ENCODE assay signal across 14 cellular contexts in the genomic region with DNA sequence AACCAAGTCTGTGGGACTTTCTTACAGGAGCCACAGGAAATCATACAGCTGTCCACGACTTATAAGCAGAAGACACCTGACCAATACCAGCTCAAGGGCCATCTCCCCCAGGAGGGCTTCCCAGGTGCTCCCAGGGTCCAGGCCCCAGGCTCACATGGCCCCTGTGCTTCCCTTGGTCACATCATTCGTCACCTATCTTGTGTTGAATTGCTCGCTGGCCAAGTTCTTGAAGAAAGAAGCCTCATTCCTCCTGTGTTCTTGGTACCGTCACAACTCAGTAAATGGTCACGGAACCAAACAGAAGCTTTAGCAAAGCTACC. TPM values are rescaled to one million over a fixed set of nuclear protein-coding genes. Genes with fewer than 3 reads are reported as not detected.
A peak's percentile ranks its signal among the peaks of the same experiment; 100 is the strongest.
DNase-seq lines count a peak whose midpoint lies in the region; ATAC-seq and TF ChIP-seq lines count a peak whose summit lies in the region.
"Had no signal": no experiment of that assay in that cellular context is flagged by ENCODE, and none has a peak within 500 bp of the region (broad histone marks: within the 10 kb centered on the region; RNA-seq: fewer than 3 reads in every experiment).

No MANE protein-coding gene starts in this region.

- ATAC-seq in CD4-positive, alpha-beta T cell (ENCODE audit: poor library complexity) = no peak

- peaks cover 22% of the 10 kb centered on the region for H3K79me2 ChIP-seq in osteoblast (ENCODE audit: insufficient read depth, low read length)

- H3K4me1 ChIP-seq in CD4-positive, alpha-beta memory T cell (ENCODE audit: insufficient read depth, low read length) = peaks cover 18% of the 10 kb centered on the region
- H3K4me1 ChIP-seq in osteoblast (ENCODE audit: insufficient read depth, low read length) = peaks cover 15% of the 10 kb centered on the region

- H3K27ac ChIP-seq in CD4-positive, alpha-beta T cell (ENCODE audit: low read depth, low read length) = no peak overlapping the region
- H3K27ac ChIP-seq in CD4-positive, alpha-beta memory T cell (ENCODE audit: low read depth, low read length) = no peak overlapping the region
- H3K27ac ChIP-seq in osteoblast (ENCODE audit: low read depth, low read length) = no peak overlapping the region
- H3K27ac ChIP-seq: GM23248 had no signal

- intact Hi-C loops in CD4-positive, alpha-beta T cell (cut with DNase I, micrococcal nuclease) = no loop called here
- intact Hi-C loops in CD4-positive, alpha-beta memory T cell (cut with micrococcal nuclease) = no loop called here

- H3K4me3 ChIP-seq in CD4-positive, alpha-beta memory T cell (ENCODE audit: low read length in 2 of 2) = no peak overlapping the region
- no peak overlapping the region for H3K4me3 ChIP-seq in osteoblast (ENCODE audit: insufficient read depth, low read length)
- H3K4me3 ChIP-seq: GM23248 had no signal

- peaks cover 7% of the 10 kb centered on the region for H4K20me1 ChIP-seq in osteoblast (ENCODE audit: insufficient read depth, low read length)

- no peak overlapping the region for H3K4me2 ChIP-seq in osteoblast (ENCODE audit: insufficient read depth, low read length)

- no peaks in the 10 kb centered on the region for H3K27me3 Mint-ChIP-seq in CD4-positive, alpha-beta T cell
- H3K27me3 Mint-ChIP-seq in CD4-positive, alpha-beta memory T cell = no peaks in the 10 kb centered on the region
- peaks cover 23% of the 10 kb centered on the region for H3K27me3 Mint-ChIP-seq in nephron (ENCODE audit: low read depth)

- H3K9me3 ChIP-seq in CD4-positive, alpha-beta T cell (ENCODE audit: control insufficient read depth, low read length) = no peaks in the 10 kb centered on the region
- H3K9me3 ChIP-seq in CD4-positive, alpha-beta memory T cell (ENCODE audit: control insufficient read depth in 1 of 2, low read length in 2 of 2) = no peaks in the 10 kb centered on the region
- H3K9me3 ChIP-seq in osteoblast (ENCODE audit: low read depth, low read length) = no peaks in the 10 kb centered on the region

- no peak overlapping the region for H3K27ac Mint-ChIP-seq in CD4-positive, alpha-beta T cell
- peak overlapping the region in 1 of 7 donors; percentile 44 for H3K27ac Mint-ChIP-seq in CD4-positive, alpha-beta memory T cell
- no peak overlapping the region for H3K27ac Mint-ChIP-seq in nephron

- no peak overlapping the region for H2AFZ ChIP-seq in osteoblast (ENCODE audit: low read length)
- H2AFZ ChIP-seq: GM23248 had no signal

- H3K36me3 Mint-ChIP-seq in CD4-positive, alpha-beta T cell (ENCODE audit: low read depth) = peaks cover 12% of the 10 kb centered on the region
- H3K36me3 Mint-ChIP-seq in CD4-positive, alpha-beta memory T cell = peaks cover 0 to 11% of the 10 kb centered on the region in 2 donors
- no peaks in the 10 kb centered on the region for H3K36me3 Mint-ChIP-seq in nephron (ENCODE audit: low read depth)

- TF ChIP-seq CTCF in CD4-positive, alpha-beta T cell (IDR thresholded peaks at IDR 0.05) = no peak
- no peak for TF ChIP-seq CTCF in nephron (IDR thresholded peaks at IDR 0.05; ENCODE audit: unreplicated experiment in 3 of 3)
- no peak for TF ChIP-seq CTCF in osteoblast (IDR thresholded peaks at IDR 0.05; ENCODE audit: extremely low read depth, low read depth, low read length)
- no peak for TF ChIP-seq CTCF in GM13976 (IDR thresholded peaks at IDR 0.05; ENCODE audit: borderline replicate concordance, control extremely low read depth, extremely low read depth, insufficient read depth, missing control alignments)

- in situ Hi-C loops in GM13976 (cut with MboI; ENCODE audit: low sequenced_read_pairs, unreplicated experiment) = no loop called here

- H3K27me3 ChIP-seq in CD4-positive, alpha-beta T cell (ENCODE audit: control insufficient read depth, insufficient read depth, low read length) = no peaks in the 10 kb centered on the region
- no peaks in the 10 kb centered on the region for H3K27me3 ChIP-seq in CD4-positive, alpha-beta memory T cell (ENCODE audit: insufficient read depth, low read length)
- no peaks in the 10 kb centered on the region for H3K27me3 ChIP-seq in osteoblast (ENCODE audit: insufficient read depth, low read length)

- no peak for DNase-seq in CD4-positive, alpha-beta T cell
- DNase-seq in CD4-positive, alpha-beta memory T cell = no peak
- peak; percentile 27 for DNase-seq in osteoblast (ENCODE audit: insufficient read length, low spot score, missing footprints)
- DNase-seq in DMS 273 treated with DMSO at 0.1 percent for 48 hours (lab: John Stamatoyannopoulos, UW) = no peak
- DNase-seq in GM13976 (ENCODE audit: low spot score) = no peak
- DNase-seq: C1 segment of cervical spinal cord; CD8-positive, alpha-beta memory T cell; DMS53; DMS79 treated with DMSO at 0.1 percent for 48 hours; GF-D8; GM23248; H7; HCEC 1CT had no signal

- H3K9me3 Mint-ChIP-seq in CD4-positive, alpha-beta T cell = no peaks in the 10 kb centered on the region
- H3K9me3 Mint-ChIP-seq in CD4-positive, alpha-beta memory T cell = peaks cover 0 to 3% (median 0%) of the 10 kb centered on the region in 8 donors
- H3K9me3 Mint-ChIP-seq in nephron = no peaks in the 10 kb centered on the region
- H3K9me3 Mint-ChIP-seq: CD8-positive, alpha-beta memory T cell had no signal

- no peaks in the 10 kb centered on the region for H3K36me3 ChIP-seq in CD4-positive, alpha-beta memory T cell (ENCODE audit: insufficient read depth, low read length)
- no peaks in the 10 kb centered on the region for H3K36me3 ChIP-seq in osteoblast (ENCODE audit: insufficient read depth, low read length)

- peak overlapping the region; percentile 51 for H3K4me3 Mint-ChIP-seq in CD4-positive, alpha-beta T cell
- H3K4me3 Mint-ChIP-seq in CD4-positive, alpha-beta memory T cell = peak overlapping the region in 5 of 8 donors; percentile 2 to 67 (median 29)
- H3K4me3 Mint-ChIP-seq in nephron = peak overlapping the region in 2 of 3 experiments; percentile 30 to 32

- CTCF ChIA-PET in CD4-positive, alpha-beta T cell (lab: Charles Lee) = no interaction called here
- CTCF ChIA-PET in CD4-positive, alpha-beta memory T cell (lab: Charles Lee; ENCODE audit: partially characterized antibody) = no interaction called here

- POLR2A ChIA-PET in CD4-positive, alpha-beta T cell (lab: Charles Lee) = no interaction called here
- POLR2A ChIA-PET in CD4-positive, alpha-beta memory T cell (lab: Charles Lee; ENCODE audit: partially characterized antibody) = no interaction called here

- H3K4me1 Mint-ChIP-seq in CD4-positive, alpha-beta T cell (ENCODE audit: low read depth) = peaks cover 24% of the 10 kb centered on the region
- peaks cover 9 to 27% (median 16%) of the 10 kb centered on the region in 4 donors for H3K4me1 Mint-ChIP-seq in CD4-positive, alpha-beta memory T cell
- peaks cover 17% of the 10 kb centered on the region for H3K4me1 Mint-ChIP-seq in nephron

RNA-seq across cellular contexts. Expression of gene NPHP4, which starts 3.0 kb away (rescaled TPM):
- total RNA-seq in CD4-positive, alpha-beta T cell = 1 to 10 TPM; 6.2 to 7.7 TPM
- total RNA-seq in CD4-positive, alpha-beta memory T cell = 1 to 10 TPM; 7.6 to 9.6 TPM
- 1 to 10 TPM; 1.0 to 1.1 TPM for polyA plus RNA-seq in CD4-positive, alpha-beta memory T cell
- total RNA-seq in osteoblast = 6.5 and 8.0 TPM in 2 replicates

RNA-seq across cellular contexts. Expression of gene KCNAB2, which starts 56.4 kb away (rescaled TPM):
- total RNA-seq in CD4-positive, alpha-beta T cell = 100 to 1,000 TPM; 147 to 155 TPM
- total RNA-seq in CD4-positive, alpha-beta memory T cell = 100 to 1,000 TPM; 188 to 197 TPM
- polyA plus RNA-seq in CD4-positive, alpha-beta memory T cell = 10 to 100 TPM; 20.9 to 53.6 TPM
- total RNA-seq in osteoblast = 5.0 and 5.8 TPM in 2 replicates

Comparison
In these comparisons a context has a peak if more than half of its experiments do, and no peak if none do; other contexts are left out.
1. RNA of gene KCNAB2, which starts 56.4 kb away (total RNA-seq): 188 to 197 TPM in CD4-positive, alpha-beta memory T cell and 147 to 155 TPM in CD4-positive, alpha-beta T cell; 5.0 to 5.8 TPM in osteoblast; every median in the first group is over 10 times any median in the second.
2. Peak in every context shown above with its lines, with median percentiles within 50 percentile points of each other: H3K4me3 Mint-ChIP-seq.